ENCODE assay signal across 8 cellular contexts in the genomic region with DNA sequence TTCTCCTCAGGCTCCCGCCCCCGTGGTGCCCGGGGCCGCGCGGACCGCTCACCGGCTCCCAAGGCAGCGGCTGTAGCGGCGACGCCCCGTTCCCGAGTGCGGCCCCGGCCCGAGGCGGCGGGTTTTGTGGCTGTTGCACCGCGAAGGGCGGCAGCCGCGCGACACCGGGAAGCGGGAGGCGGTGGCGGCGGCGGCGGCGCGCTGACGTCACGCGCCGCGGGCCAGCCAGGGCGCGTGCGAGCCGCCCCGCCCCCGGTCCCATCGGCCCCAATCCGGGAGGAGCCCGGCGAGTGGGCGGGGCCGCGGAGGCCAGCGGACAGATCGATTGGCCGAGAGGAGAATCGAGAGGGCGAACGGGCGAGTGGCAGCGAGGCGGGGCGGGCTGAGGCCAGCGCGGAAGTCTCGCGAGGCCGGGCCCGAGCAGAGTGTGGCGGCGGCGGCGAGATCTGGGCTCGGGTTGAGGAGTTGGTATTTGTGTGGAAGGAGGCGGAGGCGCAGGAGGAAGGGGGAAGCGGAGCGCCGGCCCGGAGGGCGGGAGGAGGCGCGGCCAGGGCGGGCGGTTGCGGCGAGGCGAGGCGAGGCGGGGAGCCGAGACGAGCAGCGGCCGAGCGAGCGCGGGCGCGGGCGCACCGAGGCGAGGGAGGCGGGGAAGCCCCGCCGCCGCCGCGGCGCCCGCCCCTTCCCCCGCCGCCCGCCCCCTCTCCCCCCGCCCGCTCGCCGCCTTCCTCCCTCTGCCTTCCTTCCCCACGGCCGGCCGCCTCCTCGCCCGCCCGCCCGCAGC. TPM values are rescaled to one million over a fixed set of nuclear protein-coding genes. Genes with fewer than 3 reads are reported as not detected.
DNase-seq lines count a peak whose midpoint lies in the region; ATAC-seq and TF ChIP-seq lines count a peak whose summit lies in the region.

Gene YY1 (plus strand): TSS at position 726 of the 781 bp plus-strand sequence. CDS start 101 bp downstream, outside the sequence.

- H3K27ac ChIP-seq in C4-2B (peak within 1 kb of the TSS; percentile 99), coronary artery (peak within 1 kb of the TSS; percentile 97 to 98)

- peaks cover 53% of the 10 kb centered on the region for H3K36me3 Mint-ChIP-seq in activated CD4-positive, alpha-beta T cell treated with anti-CD3 and anti-CD28 coated beads, Interleukin-2, amount 10 ng/mL, durations not matched to agents 7 days and 5 days (ENCODE audit: low read depth)

- TF ChIP-seq CTCF in C4-2B (conservative IDR thresholded peaks at IDR 0.05) = no peak
- TF ChIP-seq CTCF in coronary artery (IDR thresholded peaks at IDR 0.05) = no peak

- H3K27me3 Mint-ChIP-seq in activated CD4-positive, alpha-beta T cell treated with anti-CD3 and anti-CD28 coated beads, Interleukin-2, amount 10 ng/mL, durations not matched to agents 7 days and 5 days = no peaks in the 10 kb centered on the region

- H3K4me1 Mint-ChIP-seq in activated CD4-positive, alpha-beta T cell treated with anti-CD3 and anti-CD28 coated beads, Interleukin-2, amount 10 ng/mL, durations not matched to agents 7 days and 5 days = peaks cover 59% of the 10 kb centered on the region

- H3K4me3 ChIP-seq in coronary artery = peak within 1 kb of the TSS; percentile 94

- ATAC-seq in GM19372 (IDR thresholded peaks at IDR 0.05; ENCODE audit: low read depth, unreplicated experiment) (peak; percentile 70), HG03521 (IDR thresholded peaks at IDR 0.05; ENCODE audit: unreplicated experiment) (peak; percentile 72), left lobe of liver (peak; percentile 78)

- peak within 1 kb of the TSS; percentile 92 for H3K4me3 Mint-ChIP-seq in activated CD4-positive, alpha-beta T cell treated with anti-CD3 and anti-CD28 coated beads, Interleukin-2, amount 10 ng/mL, durations not matched to agents 7 days and 5 days

- DNase-seq in NCI-H69 (lab: John Stamatoyannopoulos, UW) = peak; percentile 100
- DNase-seq in activated CD4-positive, alpha-beta T cell treated with anti-CD3 and anti-CD28 coated beads, Interleukin-2, amount 10 ng/mL, durations not matched to agents 7 days and 5 days = peak; percentile 99
- DNase-seq in coronary artery (ENCODE audit: low spot score) = peak; percentile 99
- DNase-seq in left lobe of liver (ENCODE audit: low spot score) = peak; percentile 99
- DNase-seq in stimulated activated CD4-positive, alpha-beta T cell treated with anti-CD3 and anti-CD28 coated beads, Interleukin-2, amount 100 ng/mL, for 24 hours = peak; percentile 99

- POLR2A ChIA-PET in activated CD4-positive, alpha-beta T cell treated with anti-CD3 and anti-CD28 coated beads, Interleukin-2, amount 10 ng/mL, durations not matched to agents 7 days and 5 days (lab: Charles Lee) = no interaction called here

- peak within 1 kb of the TSS; percentile 97 for H3K27ac Mint-ChIP-seq in activated CD4-positive, alpha-beta T cell treated with anti-CD3 and anti-CD28 coated beads, Interleukin-2, amount 10 ng/mL, durations not matched to agents 7 days and 5 days

- no peaks in the 10 kb centered on the region for H3K9me3 Mint-ChIP-seq in activated CD4-positive, alpha-beta T cell treated with anti-CD3 and anti-CD28 coated beads, Interleukin-2, amount 10 ng/mL, durations not matched to agents 7 days and 5 days

- CTCF ChIA-PET in activated CD4-positive, alpha-beta T cell treated with anti-CD3 and anti-CD28 coated beads, Interleukin-2, amount 10 ng/mL, durations not matched to agents 7 days and 5 days (lab: Charles Lee) = interaction anchor here (1.0 to 6.5 kb wide), 5 partner anchors 16 to 49 kb away, joined by 3 to 68 read pairs (median 7); no protein-coding TSS in a partner anchor

RNA-seq across cellular contexts. Expression of gene YY1, which starts in this region (rescaled TPM):
- total RNA-seq in activated CD4-positive, alpha-beta T cell treated with anti-CD3 and anti-CD28 coated beads, Interleukin-2, amount 10 ng/mL, durations not matched to agents 7 days and 5 days = 100 to 1,000 TPM in 1 of 2 experiments, 10 to 100 TPM in 1; 95.0 to 107 TPM
- total RNA-seq in left lobe of liver = 34.2 TPM

Comparison
In these comparisons a context has a peak if more than half of its experiments do, and no peak if none do; other contexts are left out.
1. Peak in every context shown above with its lines: DNase-seq, ATAC-seq, H3K4me3 ChIP-seq and H3K27ac ChIP-seq.